1 cellular context compared by ENCODE assay signal in the genomic region with DNA sequence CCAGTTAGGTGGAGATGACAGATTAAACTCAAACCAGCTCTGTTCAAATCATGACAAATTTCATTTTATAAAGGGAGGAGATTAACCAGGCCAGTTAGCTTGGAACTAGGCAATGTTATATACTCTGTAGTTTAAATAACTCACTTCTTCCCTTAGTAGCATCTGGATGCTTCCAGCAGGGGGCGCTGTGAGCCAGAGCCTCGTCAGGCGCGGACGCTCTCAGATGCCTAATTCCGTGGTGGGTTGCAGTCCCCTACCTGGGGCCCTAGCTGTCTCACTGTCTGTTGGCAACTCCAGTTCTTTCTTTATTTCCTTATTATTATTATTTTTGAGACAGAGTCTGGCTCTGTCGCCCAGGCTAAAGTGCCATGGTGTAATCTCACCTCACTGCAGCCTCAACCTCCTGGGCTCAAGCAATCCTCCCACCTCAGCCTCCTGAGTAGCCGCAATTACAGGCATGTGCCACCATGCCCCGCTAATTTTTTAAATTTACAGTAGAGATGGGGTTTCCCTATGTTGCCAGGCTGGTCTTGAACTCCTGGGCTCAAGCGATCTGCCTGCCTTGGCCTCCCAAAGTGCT.
TF ChIP-seq lines count a peak whose summit lies in the region.

No MANE protein-coding gene starts in this region.

TF ChIP-seq in H1, 55 proteins besides CTCF, POLR2A, EP300 and RAD21 (continued from another document):
- TF ChIP-seq, protein P1, sequence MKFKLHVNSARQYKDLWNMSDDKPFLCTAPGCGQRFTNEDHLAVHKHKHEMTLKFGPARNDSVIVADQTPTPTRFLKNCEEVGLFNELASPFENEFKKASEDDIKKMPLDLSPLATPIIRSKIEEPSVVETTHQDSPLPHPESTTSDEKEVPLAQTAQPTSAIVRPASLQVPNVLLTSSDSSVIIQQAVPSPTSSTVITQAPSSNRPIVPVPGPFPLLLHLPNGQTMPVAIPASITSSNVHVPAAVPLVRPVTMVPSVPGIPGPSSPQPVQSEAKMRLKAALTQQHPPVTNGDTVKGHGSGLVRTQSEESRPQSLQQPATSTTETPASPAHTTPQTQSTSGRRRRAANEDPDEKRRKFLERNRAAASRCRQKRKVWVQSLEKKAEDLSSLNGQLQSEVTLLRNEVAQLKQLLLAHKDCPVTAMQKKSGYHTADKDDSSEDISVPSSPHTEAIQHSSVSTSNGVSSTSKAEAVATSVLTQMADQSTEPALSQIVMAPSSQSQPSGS (IDR thresholded peaks at IDR 0.05; ENCODE audit: low read length): 0 out of 2 replicates have a peak, but pooled peaks have one; percentile 28
- TF ChIP-seq TAF1 (IDR thresholded peaks at IDR 0.05; ENCODE audit: low read depth, low read length) (no peak), TEAD4 (IDR thresholded peaks at IDR 0.05; ENCODE audit: low read depth, low read length) (no peak), BRCA1 (IDR thresholded peaks at IDR 0.05; ENCODE audit: low read depth, low read length) (no peak), FOSL1 (IDR thresholded peaks at IDR 0.05; ENCODE audit: insufficient read depth, low read depth, low read length) (no peak), KDM1A (IDR thresholded peaks at IDR 0.05; ENCODE audit: borderline replicate concordance, low read length) (no peak), HDAC2 (IDR thresholded peaks at IDR 0.05; ENCODE audit: borderline replicate concordance in 1 of 2, low read depth in 2 of 2, low read length in 2 of 2) (no peak), CREB1 (IDR thresholded peaks at IDR 0.05) (peak; percentile 66), ZNF274 (IDR thresholded peaks at IDR 0.05; ENCODE audit: borderline replicate concordance, extremely low read depth, low read length) (no peak), EZH2 (IDR thresholded peaks at IDR 0.05; ENCODE audit: low read depth, low read length, severe bottlenecking) (no peak), RNF2 (IDR thresholded peaks at IDR 0.05; ENCODE audit: borderline replicate concordance, low read depth, low read length, missing control alignments, poor library complexity, severe bottlenecking) (no peak)
- TF ChIP-seq, protein P2, sequence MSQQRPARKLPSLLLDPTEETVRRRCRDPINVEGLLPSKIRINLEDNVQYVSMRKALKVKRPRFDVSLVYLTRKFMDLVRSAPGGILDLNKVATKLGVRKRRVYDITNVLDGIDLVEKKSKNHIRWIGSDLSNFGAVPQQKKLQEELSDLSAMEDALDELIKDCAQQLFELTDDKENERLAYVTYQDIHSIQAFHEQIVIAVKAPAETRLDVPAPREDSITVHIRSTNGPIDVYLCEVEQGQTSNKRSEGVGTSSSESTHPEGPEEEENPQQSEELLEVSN (IDR thresholded peaks at IDR 0.05): peak; percentile 21; the same call in 1 of the 2 replicates
TF ChIP-seq in H1: peak in this region for 3.
